In genomic region chr4:99507762-99508161, GRCh38 we compare ENCODE assay signal across 15 cellular contexts. TPM values are rescaled to one million over a fixed set of nuclear protein-coding genes. Genes with fewer than 3 reads are reported as not detected.
DNase-seq lines count a peak whose midpoint lies in the region; ATAC-seq and TF ChIP-seq lines count a peak whose summit lies in the region.
"Had no signal": no experiment of that assay in that cellular context is flagged by ENCODE, and none has a peak within 500 bp of the region (broad histone marks: within the 10 kb centered on the region; RNA-seq: fewer than 3 reads in every experiment).

No MANE protein-coding gene starts in this region.

- H3K4me1 ChIP-seq in spleen, result no peaks in the 10 kb centered on the region
- H3K4me1 ChIP-seq: upper lobe of left lung had no signal

- H3K9me3 ChIP-seq in spleen, result no peaks in the 10 kb centered on the region
- H3K9me3 ChIP-seq: upper lobe of left lung had no signal

- no peaks in the 10 kb centered on the region for H3K27me3 ChIP-seq in spleen (replicated peaks in 1 of 7)
- H3K27me3 ChIP-seq: upper lobe of left lung had no signal

- ATAC-seq in HG03439 (IDR thresholded peaks at IDR 0.05; ENCODE audit: unreplicated experiment), result no peak

- no peak overlapping the region for H3K27ac ChIP-seq in spleen
- H3K27ac ChIP-seq: dorsolateral prefrontal cortex, upper lobe of left lung had no signal

- peak; percentile 12 for DNase-seq in activated gamma-delta T cell treated with Interleukin-2 at 50 U/mL for 16 hours
- DNase-seq in activated gamma-delta T cell (lab: John Stamatoyannopoulos, UW), result no peak
- DNase-seq in NCI-H82 treated with DMSO at 0.1 percent for 48 hours (lab: John Stamatoyannopoulos, UW; ENCODE audit: unreplicated experiment), result peak; percentile 59
- DNase-seq in activated T-helper 2 cell treated with anti-CD3 and anti-CD28 coated beads, Interferon-gamma antibody, Interleukin-2, Interleukin-4, amounts not matched to agents 10 μg/mL and 5 μg/mL and 100 μg/mL, durations not matched to agents 14 hours and 24 hours and 36 hours (ENCODE audit: low spot score), result peak; percentile 40
- DNase-seq in stimulated activated CD8-positive, alpha-beta memory T cell treated with anti-CD3 and anti-CD28 coated beads, Interleukin-12 subunit alpha, Interleukin-12 subunit beta, amount 100 ng/mL, for 1 hour (ENCODE audit: low read depth), result peak; percentile 6
- no peak for DNase-seq in spleen
- no peak for DNase-seq in NCI-H1417 (lab: John Stamatoyannopoulos, UW)
- DNase-seq: anterior cingulate cortex, dorsolateral prefrontal cortex, small intestine, upper lobe of left lung had no signal

- peak overlapping the region; percentile 65 for H3K27ac Mint-ChIP-seq in activated T-helper 2 cell treated with anti-CD3 and anti-CD28 coated beads, Interferon-gamma antibody, Interleukin-2, Interleukin-4, amounts not matched to agents 10 μg/mL and 5 μg/mL and 100 μg/mL, durations not matched to agents 14 hours and 24 hours and 36 hours

- H3K36me3 Mint-ChIP-seq in activated T-helper 2 cell treated with anti-CD3 and anti-CD28 coated beads, Interferon-gamma antibody, Interleukin-2, Interleukin-4, amounts not matched to agents 10 μg/mL and 5 μg/mL and 100 μg/mL, durations not matched to agents 14 hours and 24 hours and 36 hours (ENCODE audit: low read depth), result peaks cover 3% of the 10 kb centered on the region

- H3K27me3 Mint-ChIP-seq in activated T-helper 2 cell treated with anti-CD3 and anti-CD28 coated beads, Interferon-gamma antibody, Interleukin-2, Interleukin-4, amounts not matched to agents 10 μg/mL and 5 μg/mL and 100 μg/mL, durations not matched to agents 14 hours and 24 hours and 36 hours (ENCODE audit: low read depth), result no peaks in the 10 kb centered on the region

- H3K9me3 Mint-ChIP-seq in activated T-helper 2 cell treated with anti-CD3 and anti-CD28 coated beads, Interferon-gamma antibody, Interleukin-2, Interleukin-4, amounts not matched to agents 10 μg/mL and 5 μg/mL and 100 μg/mL, durations not matched to agents 14 hours and 24 hours and 36 hours, result peaks cover 11% of the 10 kb centered on the region

- no peak for TF ChIP-seq CTCF in spleen (IDR thresholded peaks at IDR 0.05 in 8 of 11, conservative IDR thresholded peaks at IDR 0.05 in 3 of 11)

- intact Hi-C loops in activated T-helper 2 cell treated with anti-CD3 and anti-CD28 coated beads, Interferon-gamma antibody, Interleukin-2, Interleukin-4, amounts not matched to agents 10 μg/mL and 5 μg/mL and 100 μg/mL, durations not matched to agents 14 hours and 24 hours and 36 hours (cut with micrococcal nuclease), result loop anchor here (1.0 to 5.0 kb wide), 4 partner anchors 56 to 1365 kb away; partner anchors contain the start of genes DNAJB14 and STPG2
- intact Hi-C loops in spleen (cut with DNase I; ENCODE audit: low total_unique reads), result no loop called here

- TF ChIP-seq POLR2A in spleen (IDR thresholded peaks at IDR 0.05), result no peak

- H3K4me3 Mint-ChIP-seq in activated T-helper 2 cell treated with anti-CD3 and anti-CD28 coated beads, Interferon-gamma antibody, Interleukin-2, Interleukin-4, amounts not matched to agents 10 μg/mL and 5 μg/mL and 100 μg/mL, durations not matched to agents 14 hours and 24 hours and 36 hours (ENCODE audit: low read depth), result no peak overlapping the region

- H3K4me3 ChIP-seq in spleen, result no peak overlapping the region
- H3K4me3 ChIP-seq: dorsolateral prefrontal cortex, upper lobe of left lung had no signal

- H3K36me3 ChIP-seq in spleen, result no peaks in the 10 kb centered on the region
- H3K36me3 ChIP-seq: upper lobe of left lung had no signal

- peaks cover 32% of the 10 kb centered on the region for H3K4me1 Mint-ChIP-seq in activated T-helper 2 cell treated with anti-CD3 and anti-CD28 coated beads, Interferon-gamma antibody, Interleukin-2, Interleukin-4, amounts not matched to agents 10 μg/mL and 5 μg/mL and 100 μg/mL, durations not matched to agents 14 hours and 24 hours and 36 hours (ENCODE audit: low read depth)

RNA-seq across cellular contexts. Expression of gene C4orf17, which starts 3.1 kb away (rescaled TPM):
- total RNA-seq in activated T-helper 2 cell treated with anti-CD3 and anti-CD28 coated beads, Interferon-gamma antibody, Interleukin-2, Interleukin-4, amounts not matched to agents 10 μg/mL and 5 μg/mL and 100 μg/mL, durations not matched to agents 14 hours and 24 hours and 36 hours, result not detected in 2 replicates
- total RNA-seq in spleen, result not detected
- polyA plus RNA-seq in spleen, result not detected
- total RNA-seq: dorsolateral prefrontal cortex, mesenteric fat pad, omental fat pad, upper lobe of left lung had no signal
- polyA plus RNA-seq: AG04450, small intestine had no signal

RNA-seq across cellular contexts. Expression of gene TRMT10A, which starts 56.1 kb away (rescaled TPM):
- 7.9 and 8.4 TPM in 2 replicates for total RNA-seq in activated T-helper 2 cell treated with anti-CD3 and anti-CD28 coated beads, Interferon-gamma antibody, Interleukin-2, Interleukin-4, amounts not matched to agents 10 μg/mL and 5 μg/mL and 100 μg/mL, durations not matched to agents 14 hours and 24 hours and 36 hours
- 1 to 10 TPM; 4.3 to 7.8 (median 5.2) TPM for total RNA-seq in spleen
- polyA plus RNA-seq in spleen, result 1 to 10 TPM; 2.5 to 4.3 (median 3.6) TPM

Comparison
In these comparisons a context has a peak if more than half of its experiments do, and no peak if none do; other contexts are left out.
1. DNase-seq: peak in activated gamma-delta T cell treated with Interleukin-2 at 50 U/mL for 16 hours (single experiment), NCI-H82 treated with DMSO at 0.1 percent for 48 hours (single experiment), activated T-helper 2 cell treated with anti-CD3 and anti-CD28 coated beads, Interferon-gamma antibody, Interleukin-2, Interleukin-4, amounts not matched to agents 10 μg/mL and 5 μg/mL and 100 μg/mL, durations not matched to agents 14 hours and 24 hours and 36 hours (single experiment) and stimulated activated CD8-positive, alpha-beta memory T cell treated with anti-CD3 and anti-CD28 coated beads, Interleukin-12 subunit alpha, Interleukin-12 subunit beta, amount 100 ng/mL, for 1 hour (single experiment); none in activated gamma-delta T cell (single experiment), spleen (single experiment) and NCI-H1417 (0 of 3).